In genomic region chr22:29478326-29479276, GRCh38 we compare ENCODE assay signal across 8 cellular contexts. TPM values are rescaled to one million over a fixed set of nuclear protein-coding genes. Genes with fewer than 3 reads are reported as not detected.
A peak's percentile ranks its signal among the peaks of the same experiment; 100 is the strongest.
DNase-seq lines count a peak whose midpoint lies in the region; ATAC-seq, FAIRE-seq and TF ChIP-seq lines count a peak whose summit lies in the region.

No MANE protein-coding gene starts in this region.

- H3K27me3 Mint-ChIP-seq in effector memory CD8-positive, alpha-beta T cell, result peaks cover 40 to 73% of the 10 kb centered on the region in 2 donors

- TF ChIP-seq CTCF in gastroesophageal sphincter (IDR thresholded peaks at IDR 0.05), result no peak
- TF ChIP-seq CTCF in D721Med (IDR thresholded peaks at IDR 0.05; ENCODE audit: insufficient read depth, missing control alignments), result no peak

- FAIRE-seq in D721Med (lab: Jason Lieb, UNC), result no peak

- no peak overlapping the region for H3K27ac ChIP-seq in gastroesophageal sphincter

- TF ChIP-seq POLR2A in gastroesophageal sphincter (IDR thresholded peaks at IDR 0.05), result no peak

- peaks cover 0 to 36% (median 15%) of the 10 kb centered on the region in 3 donors for H3K4me1 ChIP-seq in gastroesophageal sphincter

- intact Hi-C loops in sciatic nerve (cut with DNase I), result no loop called here

- H3K27ac Mint-ChIP-seq in effector memory CD8-positive, alpha-beta T cell, result no peak overlapping the region

- peak; percentile 20 for DNase-seq in NCI-H1092 treated with DMSO at 0.1 percent for 48 hours (lab: John Stamatoyannopoulos, UW)
- DNase-seq in NCI-H1092 (lab: John Stamatoyannopoulos, UW), result no peak
- peak; percentile 38 for DNase-seq in RPMI8226
- DNase-seq in effector memory CD8-positive, alpha-beta T cell, result no peak
- DNase-seq in sciatic nerve (ENCODE audit: low spot score), result no peak
- no peak for DNase-seq in D721Med (ENCODE audit: insufficient read length, low spot score)
- no peak for DNase-seq in NK-92 (lab: John Stamatoyannopoulos, UW; ENCODE audit: unreplicated experiment)

- H3K27me3 ChIP-seq in gastroesophageal sphincter, result peaks cover 96% of the 10 kb centered on the region

- ATAC-seq in effector memory CD8-positive, alpha-beta T cell (replicated peaks), result no peak
- ATAC-seq in sciatic nerve (peak; percentile 41), gastroesophageal sphincter (no peak)

- no peaks in the 10 kb centered on the region for H3K36me3 ChIP-seq in gastroesophageal sphincter

- H3K4me3 ChIP-seq in gastroesophageal sphincter, result no peak overlapping the region

- TF ChIP-seq EP300 in gastroesophageal sphincter (IDR thresholded peaks at IDR 0.05), result no peak

- peak overlapping the region; percentile 25 to 48 for H3K4me3 Mint-ChIP-seq in effector memory CD8-positive, alpha-beta T cell

- peaks cover 11 to 19% of the 10 kb centered on the region in 2 donors for H3K4me1 Mint-ChIP-seq in effector memory CD8-positive, alpha-beta T cell (ENCODE audit: low read depth in 2 of 2)

- WGBS in gastroesophageal sphincter (ENCODE audit: low coverage in 1 of 2), 2 donors, result 2 to 16% methylated on average over 7 to 13 of the region's 21 CpGs

- H3K36me3 Mint-ChIP-seq in effector memory CD8-positive, alpha-beta T cell (ENCODE audit: insufficient read depth), result peaks cover 2% of the 10 kb centered on the region

- peaks cover 0 to 9% (median 0%) of the 10 kb centered on the region in 3 donors for H3K9me3 ChIP-seq in gastroesophageal sphincter

- H3K9me3 Mint-ChIP-seq in effector memory CD8-positive, alpha-beta T cell, result no peaks in the 10 kb centered on the region

RNA-seq across cellular contexts. Expression of gene NEFH, which starts 1.4 kb away (rescaled TPM):
- total RNA-seq in sciatic nerve (1.4 TPM), gastroesophageal sphincter (1 to 10 TPM in 2 of 4 donors, under 1 TPM in 2; 0.62 to 1.3 (median 1.1) TPM)

RNA-seq across cellular contexts. Expression of gene RFPL1, which starts 40.2 kb away (rescaled TPM):
- total RNA-seq in sciatic nerve (not detected), gastroesophageal sphincter (not detected)

Comparison
In these comparisons a context has a peak if more than half of its experiments do, and no peak if none do; other contexts are left out.
1. DNase-seq: peak in NCI-H1092 treated with DMSO at 0.1 percent for 48 hours (single experiment) and RPMI8226 (single experiment); none in NCI-H1092 (single experiment), effector memory CD8-positive, alpha-beta T cell (0 of 3), sciatic nerve (single experiment), D721Med (single experiment) and NK-92 (single experiment).